In the genomic region with DNA sequence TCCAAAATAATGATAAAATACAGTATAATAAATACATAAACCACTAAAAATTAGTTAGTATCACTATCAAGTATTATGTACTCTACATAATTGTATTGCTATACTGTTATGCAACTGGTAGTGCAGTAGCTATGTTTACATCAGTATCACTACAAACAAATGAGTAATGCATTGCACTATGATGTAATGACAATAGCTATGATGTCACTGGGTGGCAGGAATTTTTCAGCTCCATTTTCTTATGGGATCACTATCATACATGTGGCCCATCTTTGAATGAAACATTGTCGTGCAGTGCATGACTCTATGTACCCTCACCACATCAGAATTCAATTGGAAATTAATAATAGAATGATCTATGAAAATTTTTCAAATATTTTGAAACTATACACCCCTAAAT, we compare ENCODE assay signal across 15 cellular contexts.
DNase-seq lines count a peak whose midpoint lies in the region; ATAC-seq and TF ChIP-seq lines count a peak whose summit lies in the region.
"Had no signal": no experiment of that assay in that cellular context is flagged by ENCODE, and none has a peak within 500 bp of the region (broad histone marks: within the 10 kb centered on the region; RNA-seq: fewer than 3 reads in every experiment).

No MANE protein-coding gene starts in this region.

- no peak overlapping the region for H3K9ac ChIP-seq in neural progenitor cell

- no peaks in the 10 kb centered on the region for H3K79me2 ChIP-seq in neural progenitor cell (ENCODE audit: low read depth)

- no peak overlapping the region for H2AFZ ChIP-seq in neural progenitor cell (replicated peaks)

- no peaks in the 10 kb centered on the region for H3F3A ChIP-seq in neural progenitor cell (ENCODE audit: low read depth)

- no peak overlapping the region for H3K4me2 ChIP-seq in neural progenitor cell

- H3K36me3 Mint-ChIP-seq in Caco-2 (ENCODE audit: insufficient read depth, unreplicated experiment) (no peaks in the 10 kb centered on the region), neural progenitor cell (no peaks in the 10 kb centered on the region)
- H3K36me3 Mint-ChIP-seq: CD4-positive, alpha-beta memory T cell had no signal

- H3K27ac ChIP-seq in foreskin keratinocyte (no peak overlapping the region), neural progenitor cell (no peak overlapping the region)
- H3K27ac ChIP-seq: C4-2B had no signal

- H3K27me3 ChIP-seq in foreskin keratinocyte: no peaks in the 10 kb centered on the region
- H3K27me3 ChIP-seq in Caco-2 (replicated peaks; ENCODE audit: control insufficient read depth, insufficient read depth, low read length): no peaks in the 10 kb centered on the region
- H3K27me3 ChIP-seq in neural progenitor cell: no peaks in the 10 kb centered on the region
- H3K27me3 ChIP-seq: BE2C had no signal

- intact Hi-C loops in Caco-2 (cut with micrococcal nuclease; ENCODE audit: unreplicated experiment): no loop called here

- H3K4me1 Mint-ChIP-seq in Caco-2 (ENCODE audit: low read depth, unreplicated experiment): no peaks in the 10 kb centered on the region
- H3K4me1 Mint-ChIP-seq in neural progenitor cell: no peaks in the 10 kb centered on the region

- no peaks in the 10 kb centered on the region for H3K36me3 ChIP-seq in Caco-2 (ENCODE audit: control insufficient read depth, insufficient read depth, low read length)
- no peaks in the 10 kb centered on the region for H3K36me3 ChIP-seq in neural progenitor cell
- H3K36me3 ChIP-seq: BE2C had no signal

- H3K4me3 Mint-ChIP-seq in Caco-2 (ENCODE audit: unreplicated experiment) (no peak overlapping the region), neural progenitor cell (no peak overlapping the region)
- H3K4me3 Mint-ChIP-seq: CD4-positive, alpha-beta memory T cell had no signal

- CTCF ChIA-PET in Caco-2 (lab: Charles Lee): no interaction called here

- DNase-seq in ELR (ENCODE audit: low read depth): peak; percentile 18
- DNase-seq in LHCN-M2 (ENCODE audit: low read depth): peak; percentile 8
- DNase-seq in epithelial cell of esophagus (ENCODE audit: low read depth): peak; percentile 24
- DNase-seq in foreskin keratinocyte: no peak
- DNase-seq in Kasumi-1 (lab: John Stamatoyannopoulos, UW): no peak
- no peak for DNase-seq in Caco-2
- no peak for DNase-seq in neural progenitor cell (ENCODE audit: low spot score)
- DNase-seq: BE2C; CD4-positive, alpha-beta memory T cell; DMS153; DMS79 treated with DMSO at 0.1 percent for 48 hours; EL; GDM1; HCEC 1CT had no signal

- H4K20me1 ChIP-seq in neural progenitor cell (ENCODE audit: low read depth): no peaks in the 10 kb centered on the region

- BruUV-seq in Caco-2 (replicated peaks; lab: Mats Ljungman, UMichigan): no TSS peak

- H3K4me1 ChIP-seq in foreskin keratinocyte (peaks cover 3% of the 10 kb centered on the region), Caco-2 (no peaks in the 10 kb centered on the region), neural progenitor cell (no peaks in the 10 kb centered on the region)
- H3K4me1 ChIP-seq: BE2C had no signal

- H3K27ac Mint-ChIP-seq in Caco-2 (ENCODE audit: unreplicated experiment) (no peak overlapping the region), neural progenitor cell (no peak overlapping the region)
- H3K27ac Mint-ChIP-seq: CD4-positive, alpha-beta memory T cell had no signal

- no peaks in the 10 kb centered on the region for H3K27me3 Mint-ChIP-seq in Caco-2 (ENCODE audit: insufficient read depth, unreplicated experiment)
- H3K27me3 Mint-ChIP-seq in neural progenitor cell (ENCODE audit: insufficient read depth, low read depth): no peaks in the 10 kb centered on the region
- H3K27me3 Mint-ChIP-seq: CD4-positive, alpha-beta memory T cell had no signal

- no peaks in the 10 kb centered on the region for H3K9me3 ChIP-seq in Caco-2
- H3K9me3 ChIP-seq in neural progenitor cell (ENCODE audit: low read depth): no peaks in the 10 kb centered on the region
- H3K9me3 ChIP-seq: BE2C had no signal

- POLR2A ChIA-PET in Caco-2 (lab: Charles Lee): no interaction called here

- TF ChIP-seq CTCF in epithelial cell of esophagus (IDR thresholded peaks at IDR 0.05; ENCODE audit: insufficient read depth, low read depth, low read length, missing control alignments) (no peak), foreskin keratinocyte (conservative IDR thresholded peaks at IDR 0.05) (no peak), Caco-2 (IDR thresholded peaks at IDR 0.05; ENCODE audit: insufficient read depth in 1 of 2, low read depth in 1 of 2, low read length in 1 of 2, severe bottlenecking in 1 of 2, unreplicated experiment in 1 of 2) (no peak), neural progenitor cell (IDR thresholded peaks at IDR 0.05) (no peak)

- ATAC-seq in foreskin keratinocyte: peak; percentile 31

- H3K9me3 Mint-ChIP-seq in Caco-2 (ENCODE audit: unreplicated experiment): no peaks in the 10 kb centered on the region
- H3K9me3 Mint-ChIP-seq in neural progenitor cell: peaks cover 6% of the 10 kb centered on the region

- H3K4me3 ChIP-seq in epithelial cell of esophagus (ENCODE audit: low read length): no peak overlapping the region
- no peak overlapping the region for H3K4me3 ChIP-seq in Caco-2 (ENCODE audit: low read depth, low read length)
- H3K4me3 ChIP-seq in neural progenitor cell: no peak overlapping the region

Comparison
In these comparisons a context has a peak if more than half of its experiments do, and no peak if none do; other contexts are left out.
1. DNase-seq: peak in ELR (single experiment), LHCN-M2 (single experiment) and epithelial cell of esophagus (single experiment); none in foreskin keratinocyte (0 of 2), Kasumi-1 (0 of 2), Caco-2 (0 of 2) and neural progenitor cell (single experiment).